In genomic region chr17:78889525-78889924, GRCh38 we compare ENCODE assay signal across 12 cellular contexts. TPM values are rescaled to one million over a fixed set of nuclear protein-coding genes. Genes with fewer than 3 reads are reported as not detected.
DNase-seq lines count a peak whose midpoint lies in the region; ATAC-seq and TF ChIP-seq lines count a peak whose summit lies in the region.
"Had no signal": no experiment of that assay in that cellular context is flagged by ENCODE, and none has a peak within 500 bp of the region (broad histone marks: within the 10 kb centered on the region; RNA-seq: fewer than 3 reads in every experiment).

No MANE protein-coding gene starts in this region.

- peaks cover 10% of the 10 kb centered on the region for H3K27me3 Mint-ChIP-seq in activated T-helper 2 cell treated with anti-CD3 and anti-CD28 coated beads, Interferon-gamma antibody, Interleukin-2, Interleukin-4, amounts not matched to agents 10 μg/mL and 5 μg/mL and 100 μg/mL, durations not matched to agents 14 hours and 24 hours and 36 hours (ENCODE audit: low read depth)
- peaks cover 11 to 13% of the 10 kb centered on the region in 2 donors for H3K27me3 Mint-ChIP-seq in CD8-positive, alpha-beta memory T cell

- peak overlapping the region; percentile 24 for H3K27ac Mint-ChIP-seq in activated T-helper 2 cell treated with anti-CD3 and anti-CD28 coated beads, Interferon-gamma antibody, Interleukin-2, Interleukin-4, amounts not matched to agents 10 μg/mL and 5 μg/mL and 100 μg/mL, durations not matched to agents 14 hours and 24 hours and 36 hours
- H3K27ac Mint-ChIP-seq in CD8-positive, alpha-beta memory T cell: peak overlapping the region in 2 of 8 donors; percentile 24 to 54

- H3K4me1 Mint-ChIP-seq in activated T-helper 2 cell treated with anti-CD3 and anti-CD28 coated beads, Interferon-gamma antibody, Interleukin-2, Interleukin-4, amounts not matched to agents 10 μg/mL and 5 μg/mL and 100 μg/mL, durations not matched to agents 14 hours and 24 hours and 36 hours (ENCODE audit: low read depth): peaks cover 23% of the 10 kb centered on the region
- peaks cover 9 to 29% (median 25%) of the 10 kb centered on the region in 3 donors for H3K4me1 Mint-ChIP-seq in CD8-positive, alpha-beta memory T cell

- no peaks in the 10 kb centered on the region for H3K9me3 Mint-ChIP-seq in activated T-helper 2 cell treated with anti-CD3 and anti-CD28 coated beads, Interferon-gamma antibody, Interleukin-2, Interleukin-4, amounts not matched to agents 10 μg/mL and 5 μg/mL and 100 μg/mL, durations not matched to agents 14 hours and 24 hours and 36 hours
- no peaks in the 10 kb centered on the region for H3K9me3 Mint-ChIP-seq in CD8-positive, alpha-beta memory T cell

- no peaks in the 10 kb centered on the region for H3K9me3 ChIP-seq in CD8-positive, alpha-beta memory T cell (ENCODE audit: low read length)
- H3K9me3 ChIP-seq: SJSA1 had no signal

- DNase-seq in GM13976 (ENCODE audit: low spot score) (peak; percentile 74), pons (ENCODE audit: low spot score) (peak; percentile 35), OCI-M1 (lab: John Stamatoyannopoulos, UW) (no peak)
- DNase-seq in activated T-helper 2 cell treated with anti-CD3 and anti-CD28 coated beads, Interferon-gamma antibody, Interleukin-2, Interleukin-4, amounts not matched to agents 10 μg/mL and 5 μg/mL and 100 μg/mL, durations not matched to agents 14 hours and 24 hours and 36 hours (ENCODE audit: low spot score): no peak
- DNase-seq in CD8-positive, alpha-beta memory T cell: no peak
- DNase-seq: amniotic stem cell, H7 had no signal

- no peaks in the 10 kb centered on the region for H3K36me3 Mint-ChIP-seq in activated T-helper 2 cell treated with anti-CD3 and anti-CD28 coated beads, Interferon-gamma antibody, Interleukin-2, Interleukin-4, amounts not matched to agents 10 μg/mL and 5 μg/mL and 100 μg/mL, durations not matched to agents 14 hours and 24 hours and 36 hours (ENCODE audit: low read depth)
- no peaks in the 10 kb centered on the region for H3K36me3 Mint-ChIP-seq in CD8-positive, alpha-beta memory T cell

- in situ Hi-C loops in GM13976 (cut with MboI; ENCODE audit: low sequenced_read_pairs, unreplicated experiment): no loop called here

- no peak overlapping the region for H3K27ac ChIP-seq in CD8-positive, alpha-beta memory T cell (ENCODE audit: low read depth, low read length)
- H3K27ac ChIP-seq: parathyroid adenoma, SJSA1 had no signal

- intact Hi-C loops in activated T-helper 2 cell treated with anti-CD3 and anti-CD28 coated beads, Interferon-gamma antibody, Interleukin-2, Interleukin-4, amounts not matched to agents 10 μg/mL and 5 μg/mL and 100 μg/mL, durations not matched to agents 14 hours and 24 hours and 36 hours (cut with micrococcal nuclease): no loop called here

- no peak overlapping the region for H3K4me3 Mint-ChIP-seq in activated T-helper 2 cell treated with anti-CD3 and anti-CD28 coated beads, Interferon-gamma antibody, Interleukin-2, Interleukin-4, amounts not matched to agents 10 μg/mL and 5 μg/mL and 100 μg/mL, durations not matched to agents 14 hours and 24 hours and 36 hours (ENCODE audit: low read depth)
- H3K4me3 Mint-ChIP-seq in CD8-positive, alpha-beta memory T cell: peak overlapping the region in 1 of 7 donors; percentile 49

- no peak for TF ChIP-seq CTCF in GM13976 (IDR thresholded peaks at IDR 0.05; ENCODE audit: borderline replicate concordance, control extremely low read depth, extremely low read depth, insufficient read depth, missing control alignments)

- no peaks in the 10 kb centered on the region for H3K27me3 ChIP-seq in CD8-positive, alpha-beta memory T cell (ENCODE audit: insufficient read depth, low read length, poor library complexity, severe bottlenecking)
- H3K27me3 ChIP-seq: SJSA1 had no signal

- H3K4me1 ChIP-seq in CD8-positive, alpha-beta memory T cell (ENCODE audit: insufficient read depth, low read length): peaks cover 12% of the 10 kb centered on the region
- H3K4me1 ChIP-seq: parathyroid adenoma had no signal

- CTCF ChIA-PET in CD8-positive, alpha-beta memory T cell (lab: Charles Lee): no interaction called here

- POLR2A ChIA-PET in CD8-positive, alpha-beta memory T cell (lab: Charles Lee): no interaction called here

- peak; percentile 54 for ATAC-seq in HG03378 (IDR thresholded peaks at IDR 0.05; ENCODE audit: unreplicated experiment)
- no peak for ATAC-seq in GM18519 (IDR thresholded peaks at IDR 0.05; ENCODE audit: low FRiP score, unreplicated experiment)
- ATAC-seq in HG02678 (IDR thresholded peaks at IDR 0.05; ENCODE audit: unreplicated experiment): no peak

- no peaks in the 10 kb centered on the region for H3K36me3 ChIP-seq in CD8-positive, alpha-beta memory T cell (ENCODE audit: insufficient read depth, low read length)

- no peak overlapping the region for H3K4me3 ChIP-seq in CD8-positive, alpha-beta memory T cell (ENCODE audit: low read length)
- H3K4me3 ChIP-seq: SJSA1 had no signal

RNA-seq across cellular contexts. Expression of gene CEP295NL, which starts 13.5 kb away (rescaled TPM):
- not detected in 2 replicates for total RNA-seq in activated T-helper 2 cell treated with anti-CD3 and anti-CD28 coated beads, Interferon-gamma antibody, Interleukin-2, Interleukin-4, amounts not matched to agents 10 μg/mL and 5 μg/mL and 100 μg/mL, durations not matched to agents 14 hours and 24 hours and 36 hours
- not detected for total RNA-seq in CD8-positive, alpha-beta memory T cell
- polyA plus RNA-seq in CD8-positive, alpha-beta memory T cell: not detected

RNA-seq across cellular contexts. Expression of gene TIMP2, which starts 35.7 kb away (rescaled TPM):
- 0.71 and 0.84 TPM in 2 replicates for total RNA-seq in activated T-helper 2 cell treated with anti-CD3 and anti-CD28 coated beads, Interferon-gamma antibody, Interleukin-2, Interleukin-4, amounts not matched to agents 10 μg/mL and 5 μg/mL and 100 μg/mL, durations not matched to agents 14 hours and 24 hours and 36 hours
- 1 to 10 TPM; 1.3 to 1.6 TPM for total RNA-seq in CD8-positive, alpha-beta memory T cell
- polyA plus RNA-seq in CD8-positive, alpha-beta memory T cell: 0.08 TPM

RNA-seq across cellular contexts. Expression of gene USP36, which starts 48.9 kb away (rescaled TPM):
- total RNA-seq in activated T-helper 2 cell treated with anti-CD3 and anti-CD28 coated beads, Interferon-gamma antibody, Interleukin-2, Interleukin-4, amounts not matched to agents 10 μg/mL and 5 μg/mL and 100 μg/mL, durations not matched to agents 14 hours and 24 hours and 36 hours: 103 and 105 TPM in 2 replicates
- total RNA-seq in CD8-positive, alpha-beta memory T cell: 100 to 1,000 TPM; 118 to 122 TPM
- 43.2 TPM for polyA plus RNA-seq in CD8-positive, alpha-beta memory T cell

Comparison
In these comparisons a context has a peak if more than half of its experiments do, and no peak if none do; other contexts are left out.
1. DNase-seq: peak in GM13976 (single experiment) and pons (single experiment); none in activated T-helper 2 cell treated with anti-CD3 and anti-CD28 coated beads, Interferon-gamma antibody, Interleukin-2, Interleukin-4, amounts not matched to agents 10 μg/mL and 5 μg/mL and 100 μg/mL, durations not matched to agents 14 hours and 24 hours and 36 hours (single experiment), CD8-positive, alpha-beta memory T cell (0 of 5) and OCI-M1 (single experiment).